Comparison of ENCODE assay signal across 18 cellular contexts in the genomic region with DNA sequence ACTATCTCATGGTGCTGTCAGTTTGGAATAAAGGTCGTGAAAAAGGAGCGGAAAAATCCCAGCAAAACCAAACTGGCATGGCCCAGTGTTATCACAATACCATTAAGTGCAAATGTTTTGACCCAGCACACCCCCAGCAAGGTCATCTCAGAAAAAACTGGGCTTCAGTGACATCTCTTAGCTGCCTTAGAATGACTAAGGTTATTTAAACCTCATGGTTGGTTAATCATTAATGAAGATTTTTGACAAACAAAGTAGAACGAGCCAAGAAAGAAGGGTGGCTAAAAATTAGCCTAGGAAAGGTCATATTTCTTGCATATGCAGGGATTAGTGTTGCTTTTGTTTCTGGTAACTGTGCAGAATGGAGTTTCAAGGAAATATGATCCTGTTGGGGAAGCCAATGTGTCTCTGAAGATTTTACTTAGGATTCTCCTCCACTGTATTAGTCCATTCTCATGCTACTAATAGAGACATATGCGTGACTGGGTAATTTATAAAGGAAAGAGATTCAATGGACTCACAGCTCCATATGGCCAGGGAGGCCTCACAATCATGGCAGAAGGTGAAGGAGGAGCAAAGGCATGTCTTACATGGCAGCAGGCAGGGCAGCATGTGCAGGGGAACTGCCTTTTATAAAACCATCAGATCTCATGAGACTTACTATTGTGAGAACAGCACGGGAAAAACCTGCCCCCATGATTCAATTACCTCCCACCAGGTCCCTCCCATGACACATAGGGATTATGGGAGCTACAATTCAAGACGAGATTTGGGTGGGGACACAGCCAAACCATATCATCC.
A peak's percentile ranks its signal among the peaks of the same experiment; 100 is the strongest.
DNase-seq lines count a peak whose midpoint lies in the region; ATAC-seq, FAIRE-seq and TF ChIP-seq lines count a peak whose summit lies in the region.
"Had no signal": no experiment of that assay in that cellular context is flagged by ENCODE, and none has a peak within 500 bp of the region (broad histone marks: within the 10 kb centered on the region; RNA-seq: fewer than 3 reads in every experiment).

No MANE protein-coding gene starts in this region.

- H3K36me3 Mint-ChIP-seq in naive thymus-derived CD8-positive, alpha-beta T cell, result peaks cover 0 to 12% (median 0%) of the 10 kb centered on the region in 3 donors

- H3K36me3 ChIP-seq in Peyer's patch, result peaks cover 0 to 6% (median 0%) of the 10 kb centered on the region in 3 donors
- no peaks in the 10 kb centered on the region for H3K36me3 ChIP-seq in thyroid gland
- H3K36me3 ChIP-seq: BLaER1, esophagus muscularis mucosa had no signal

- H3K4me1 ChIP-seq in Peyer's patch (peaks cover 0 to 20% (median 0%) of the 10 kb centered on the region in 4 donors), thyroid gland (peaks cover 28 to 40% of the 10 kb centered on the region in 2 donors)
- H3K4me1 ChIP-seq: BLaER1, esophagus muscularis mucosa had no signal

- POLR2A ChIA-PET in naive thymus-derived CD8-positive, alpha-beta T cell (lab: Charles Lee), result no interaction called here

- WGBS in thyroid gland, 2 donors, result 53 to 64% methylated on average over 6 of the region's 6 CpGs

- H3K9me3 Mint-ChIP-seq in naive thymus-derived CD8-positive, alpha-beta T cell, result peaks cover 0 to 16% (median 3%) of the 10 kb centered on the region in 9 donors

- no peak for TF ChIP-seq POLR2A in Peyer's patch (IDR thresholded peaks at IDR 0.05)
- peak in 1 of 2 donors; percentile 12 for TF ChIP-seq POLR2A in thyroid gland (IDR thresholded peaks at IDR 0.05)

- no peaks in the 10 kb centered on the region for H3K4me1 Mint-ChIP-seq in naive thymus-derived CD8-positive, alpha-beta T cell

- intact Hi-C loops in thyroid gland (cut with DNase I), result no loop called here

- H3K4me3 ChIP-seq in Peyer's patch (no peak overlapping the region), thyroid gland (replicated peaks in 1 of 3) (no peak overlapping the region)
- H3K4me3 ChIP-seq: BLaER1, esophagus muscularis mucosa, GM23248 had no signal

- FAIRE-seq in frontal cortex (lab: Jason Lieb, UNC), result no peak
- FAIRE-seq: astrocyte had no signal

- DNase-seq in Peyer's patch (no peak), left kidney (ENCODE audit: low read depth, low spot score) (peak; percentile 45), thyroid gland (peak; percentile 61 to 67), frontal cortex (ENCODE audit: low spot score in 2 of 2) (no peak), midbrain (lab: John Stamatoyannopoulos, UW) (no peak)
- no peak for DNase-seq in naive thymus-derived CD8-positive, alpha-beta T cell
- DNase-seq: cortex of kidney; DND-41; GM23248; naive thymus-derived CD4-positive, alpha-beta T cell; NCI-H2029; NCI-H82 had no signal

- no peaks in the 10 kb centered on the region for H3K9me3 ChIP-seq in Peyer's patch
- no peaks in the 10 kb centered on the region for H3K9me3 ChIP-seq in thyroid gland
- H3K9me3 ChIP-seq: esophagus muscularis mucosa had no signal

- no peaks in the 10 kb centered on the region for H3K27me3 ChIP-seq in Peyer's patch
- no peaks in the 10 kb centered on the region for H3K27me3 ChIP-seq in thyroid gland
- H3K27me3 ChIP-seq: BLaER1, esophagus muscularis mucosa had no signal

- ATAC-seq in GM18907 (IDR thresholded peaks at IDR 0.05; ENCODE audit: unreplicated experiment), result peak; percentile 49
- no peak for ATAC-seq in naive thymus-derived CD8-positive, alpha-beta T cell
- ATAC-seq: activated CD4-positive, CD25-positive, alpha-beta regulatory T cell treated with anti-CD3 and anti-CD28 coated beads, Interleukin-2, amount 50 U/mL, for 24 hours; naive thymus-derived CD4-positive, alpha-beta T cell had no signal

- TF ChIP-seq CTCF in Peyer's patch (IDR thresholded peaks at IDR 0.05) (no peak), thyroid gland (IDR thresholded peaks at IDR 0.05) (no peak)

- no peak overlapping the region for H3K27ac Mint-ChIP-seq in naive thymus-derived CD8-positive, alpha-beta T cell
- H3K27ac Mint-ChIP-seq: naive thymus-derived CD4-positive, alpha-beta T cell had no signal

- H3K27me3 Mint-ChIP-seq in naive thymus-derived CD8-positive, alpha-beta T cell, result no peaks in the 10 kb centered on the region

- peak overlapping the region in 3 of 4 donors; percentile 44 to 83 (median 73) for H3K27ac ChIP-seq in Peyer's patch
- H3K27ac ChIP-seq in thyroid gland, result peak overlapping the region; percentile 73 to 96 (median 81)
- H3K27ac ChIP-seq: BLaER1, esophagus muscularis mucosa, GM23248, RWPE1 had no signal

- no peak overlapping the region for H3K4me3 Mint-ChIP-seq in naive thymus-derived CD8-positive, alpha-beta T cell
- H3K4me3 Mint-ChIP-seq: naive thymus-derived CD4-positive, alpha-beta T cell had no signal

Comparison
In these comparisons a context has a peak if more than half of its experiments do, and no peak if none do; other contexts are left out.
1. DNase-seq: peak in left kidney (single experiment) and thyroid gland (2 of 2); none in Peyer's patch (0 of 3), frontal cortex (0 of 2), naive thymus-derived CD8-positive, alpha-beta T cell (0 of 10) and midbrain (single experiment).